ENCODE assay signal across 36 cellular contexts in the genomic region with DNA sequence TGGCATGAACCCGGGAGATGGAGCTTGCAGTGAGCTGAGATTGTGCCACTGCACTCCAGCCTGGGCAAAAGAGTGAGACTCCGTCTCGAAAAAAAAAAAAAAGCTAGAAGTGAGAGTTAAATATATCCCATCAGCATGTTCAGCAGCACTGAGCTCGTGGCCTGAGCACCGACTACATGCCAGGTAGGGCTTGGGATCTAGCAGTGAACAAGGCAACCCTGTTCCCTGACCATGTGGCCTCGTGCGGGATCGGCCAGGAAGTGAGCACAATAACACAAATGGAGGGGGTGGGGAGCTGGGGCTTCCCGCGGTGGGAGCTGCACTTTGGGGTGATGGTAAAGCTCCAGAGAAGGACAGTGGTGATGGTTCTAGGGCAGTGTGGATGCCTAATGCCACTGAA.
"Had no signal": no experiment of that assay in that cellular context is flagged by ENCODE, and none has a peak within 500 bp of the region (broad histone marks: within the 10 kb centered on the region; RNA-seq: fewer than 3 reads in every experiment).

No MANE protein-coding gene starts in this region.

- H3K4me1 Mint-ChIP-seq: activated B cell treated with CpG ODN at 0.5 μM for 24 hours; activated CD4-positive, alpha-beta T cell treated with anti-CD3 and anti-CD28 coated beads, Interleukin-2, amount 10 ng/mL, durations not matched to agents 24 days and 14 days; activated naive CD4-positive, alpha-beta T cell treated with anti-CD3 and anti-CD28 coated beads, Interleukin-2, amount 50 U/mL, for 24 hours; activated naive CD8-positive, alpha-beta T cell treated with anti-CD3 and anti-CD28 coated beads for 36 hours; activated naive CD8-positive, alpha-beta T cell treated with anti-CD3 and anti-CD28 coated beads, Interleukin-2, amount 50 U/mL, for 24 hours; central memory CD8-positive, alpha-beta T cell; T-helper 17 cell had no signal

- H3K36me3 Mint-ChIP-seq: activated CD4-positive, alpha-beta memory T cell treated with anti-CD3 and anti-CD28 coated beads for 36 hours; activated CD8-positive, alpha-beta memory T cell treated with anti-CD3 and anti-CD28 coated beads, Interleukin-2, amount 10 ng/mL, durations not matched to agents 7 days and 5 days; activated naive CD4-positive, alpha-beta T cell treated with anti-CD3 and anti-CD28 coated beads, Interleukin-2, amount 50 U/mL, for 24 hours; activated naive CD8-positive, alpha-beta T cell treated with anti-CD3 and anti-CD28 coated beads for 36 hours had no signal

- H3K36me3 ChIP-seq: adrenal gland, breast epithelium, cardiac muscle cell, esophagus muscularis mucosa, gastrocnemius medialis, heart left ventricle had no signal

- DNase-seq: activated B cell treated with CpG ODN at 0.5 μM for 24 hours; activated CD4-positive, alpha-beta memory T cell treated with anti-CD3 and anti-CD28 coated beads for 36 hours; activated CD4-positive, alpha-beta T cell treated with anti-CD3 and anti-CD28 coated beads, Interleukin-2, amount 10 ng/mL, durations not matched to agents 24 days and 14 days; activated CD8-positive, alpha-beta memory T cell treated with anti-CD3 and anti-CD28 coated beads, Interleukin-2, amount 10 ng/mL, durations not matched to agents 7 days and 5 days; activated CD8-positive, alpha-beta memory T cell treated with anti-CD3 and anti-CD28 coated beads, Interleukin-2, amount 50 U/mL, for 4 hours; activated CD8-positive, alpha-beta T cell treated with anti-CD3 and anti-CD28 coated beads, Interleukin-2, amount 10 ng/mL, durations not matched to agents 7 days and 5 days; activated effector memory CD4-positive, alpha-beta T cell treated with anti-CD3 and anti-CD28 coated beads, Interleukin-2, amount 50 U/mL, for 16 hours; activated naive CD4-positive, alpha-beta T cell treated with anti-CD3 and anti-CD28 coated beads for 36 hours; activated naive CD8-positive, alpha-beta T cell treated with anti-CD3 and anti-CD28 coated beads for 36 hours; activated naive CD8-positive, alpha-beta T cell treated with anti-CD3 and anti-CD28 coated beads, Interleukin-2, amount 50 U/mL, for 24 hours; activated T-cell treated with anti-CD3 and anti-CD28 coated beads, Interleukin-2, amount 50 U/mL, for 1 hour; activated T-cell treated with anti-CD3 and anti-CD28 coated beads, Interleukin-2, amount 50 U/mL, for 48 hours; adrenal gland; body of pancreas; effector CD4-positive, alpha-beta T cell; effector memory CD8-positive, alpha-beta T cell; erythroblast; foreskin keratinocyte; gastrocnemius medialis; glutamatergic neuron; T-helper 1 cell; T-helper 17 cell; T1000; WERI-Rb-1 had no signal

- H3K4me3 Mint-ChIP-seq: activated B cell treated with CpG ODN at 0.5 μM for 24 hours; activated CD4-positive, alpha-beta memory T cell treated with anti-CD3 and anti-CD28 coated beads for 36 hours; activated CD4-positive, alpha-beta T cell treated with anti-CD3 and anti-CD28 coated beads, Interleukin-2, amount 10 ng/mL, durations not matched to agents 24 days and 14 days; activated CD8-positive, alpha-beta memory T cell treated with anti-CD3 and anti-CD28 coated beads, Interleukin-2, amount 10 ng/mL, durations not matched to agents 7 days and 5 days; activated CD8-positive, alpha-beta T cell treated with anti-CD3 and anti-CD28 coated beads, Interleukin-2, amount 10 ng/mL, durations not matched to agents 7 days and 5 days; activated naive CD4-positive, alpha-beta T cell treated with anti-CD3 and anti-CD28 coated beads for 36 hours; activated naive CD4-positive, alpha-beta T cell treated with anti-CD3 and anti-CD28 coated beads, Interleukin-2, amount 50 U/mL, for 24 hours; activated naive CD8-positive, alpha-beta T cell treated with anti-CD3 and anti-CD28 coated beads for 36 hours; activated naive CD8-positive, alpha-beta T cell treated with anti-CD3 and anti-CD28 coated beads, Interleukin-2, amount 50 U/mL, for 24 hours; activated T-helper 1 cell treated with anti-CD3 and anti-CD28 coated beads, Interleukin-12 subunit alpha, Interleukin-12 subunit beta, Interleukin-2, Interleukin-4 antibody, amounts not matched to agents 30 ng/mL and 10 ng/mL and 1 ng/mL, durations not matched to agents 14 hours and 24 hours and 36 hours; central memory CD8-positive, alpha-beta T cell; dendritic cell treated with granulocyte-macrophage colony-stimulating factor and Interleukin-4, amounts not matched to agents 40 ng/mL and 50 ng/mL, for 4 days; effector memory CD8-positive, alpha-beta T cell; T-helper 17 cell; T-helper 2 cell treated with Interferon-gamma antibody and Interleukin-4, amounts not matched to agents 5 μg/mL and 100 μg/mL, for 36 hours had no signal

- H3K27me3 ChIP-seq: adrenal gland, body of pancreas, esophagus muscularis mucosa had no signal

- ATAC-seq: activated CD4-positive, CD25-positive, alpha-beta regulatory T cell treated with anti-CD3 and anti-CD28 coated beads, Interleukin-2, amount 50 U/mL, for 24 hours; activated CD8-positive, alpha-beta memory T cell treated with anti-CD3 and anti-CD28 coated beads, Interleukin-2, amount 10 ng/mL, durations not matched to agents 7 days and 5 days; activated CD8-positive, alpha-beta T cell treated with anti-CD3 and anti-CD28 coated beads, Interleukin-2, amount 10 ng/mL, durations not matched to agents 7 days and 5 days; activated naive CD8-positive, alpha-beta T cell treated with anti-CD3 and anti-CD28 coated beads, Interleukin-2, amount 50 U/mL, for 24 hours; body of pancreas; effector memory CD8-positive, alpha-beta T cell; foreskin keratinocyte; gastrocnemius medialis; heart left ventricle; T-helper 17 cell had no signal

- H3K27ac ChIP-seq: adrenal gland, body of pancreas, breast epithelium, cardiac muscle cell, coronary artery, esophagus muscularis mucosa, foreskin keratinocyte, gastrocnemius medialis, heart left ventricle, WERI-Rb-1 had no signal

- H3K27ac Mint-ChIP-seq: activated B cell treated with CpG ODN at 0.5 μM for 24 hours; activated CD4-positive, alpha-beta memory T cell treated with anti-CD3 and anti-CD28 coated beads for 36 hours; activated CD4-positive, alpha-beta T cell treated with anti-CD3 and anti-CD28 coated beads, Interleukin-2, amount 10 ng/mL, durations not matched to agents 24 days and 14 days; activated CD8-positive, alpha-beta memory T cell treated with anti-CD3 and anti-CD28 coated beads, Interleukin-2, amount 10 ng/mL, durations not matched to agents 7 days and 5 days; activated CD8-positive, alpha-beta T cell treated with anti-CD3 and anti-CD28 coated beads, Interleukin-2, amount 10 ng/mL, durations not matched to agents 7 days and 5 days; activated naive CD4-positive, alpha-beta T cell treated with anti-CD3 and anti-CD28 coated beads for 36 hours; activated naive CD4-positive, alpha-beta T cell treated with anti-CD3 and anti-CD28 coated beads, Interleukin-2, amount 50 U/mL, for 24 hours; activated naive CD8-positive, alpha-beta T cell treated with anti-CD3 and anti-CD28 coated beads for 36 hours; activated naive CD8-positive, alpha-beta T cell treated with anti-CD3 and anti-CD28 coated beads, Interleukin-2, amount 50 U/mL, for 24 hours; activated T-helper 1 cell treated with anti-CD3 and anti-CD28 coated beads, Interleukin-12 subunit alpha, Interleukin-12 subunit beta, Interleukin-2, Interleukin-4 antibody, amounts not matched to agents 30 ng/mL and 10 ng/mL and 1 ng/mL, durations not matched to agents 14 hours and 24 hours and 36 hours; activated T-helper 2 cell treated with anti-CD3 and anti-CD28 coated beads, Interferon-gamma antibody, Interleukin-2, Interleukin-4, amounts not matched to agents 10 μg/mL and 5 μg/mL and 100 μg/mL, durations not matched to agents 14 hours and 24 hours and 36 hours; dendritic cell treated with granulocyte-macrophage colony-stimulating factor and Interleukin-4, amounts not matched to agents 40 ng/mL and 50 ng/mL, for 4 days; T-helper 17 cell; T-helper 2 cell treated with Interferon-gamma antibody and Interleukin-4, amounts not matched to agents 5 μg/mL and 100 μg/mL, for 36 hours had no signal

- H3K27me3 Mint-ChIP-seq: activated B cell treated with CpG ODN at 0.5 μM for 24 hours had no signal

- H3K9me3 Mint-ChIP-seq: activated CD4-positive, alpha-beta T cell treated with anti-CD3 and anti-CD28 coated beads, Interleukin-2, amount 10 ng/mL, durations not matched to agents 24 days and 14 days; activated naive CD4-positive, alpha-beta T cell treated with anti-CD3 and anti-CD28 coated beads, Interleukin-2, amount 50 U/mL, for 24 hours; activated naive CD8-positive, alpha-beta T cell treated with anti-CD3 and anti-CD28 coated beads, Interleukin-2, amount 50 U/mL, for 24 hours; activated T-helper 1 cell treated with anti-CD3 and anti-CD28 coated beads, Interleukin-12 subunit alpha, Interleukin-12 subunit beta, Interleukin-2, Interleukin-4 antibody, amounts not matched to agents 30 ng/mL and 10 ng/mL and 1 ng/mL, durations not matched to agents 14 hours and 24 hours and 36 hours; activated T-helper 2 cell treated with anti-CD3 and anti-CD28 coated beads, Interferon-gamma antibody, Interleukin-2, Interleukin-4, amounts not matched to agents 10 μg/mL and 5 μg/mL and 100 μg/mL, durations not matched to agents 14 hours and 24 hours and 36 hours; central memory CD8-positive, alpha-beta T cell; effector memory CD8-positive, alpha-beta T cell; T-helper 2 cell treated with Interferon-gamma antibody and Interleukin-4, amounts not matched to agents 5 μg/mL and 100 μg/mL, for 36 hours had no signal

- H3K9me3 ChIP-seq: adrenal gland, esophagus muscularis mucosa, gastrocnemius medialis, heart left ventricle had no signal

- H3K4me3 ChIP-seq: adrenal gland, body of pancreas, breast epithelium, cardiac muscle cell, coronary artery, esophagus muscularis mucosa, gastrocnemius medialis, heart left ventricle had no signal

- H3K4me1 ChIP-seq: adrenal gland, body of pancreas, breast epithelium, foreskin keratinocyte, gastrocnemius medialis had no signal
